ENCODE assay signal across 8 cellular contexts in the genomic region with DNA sequence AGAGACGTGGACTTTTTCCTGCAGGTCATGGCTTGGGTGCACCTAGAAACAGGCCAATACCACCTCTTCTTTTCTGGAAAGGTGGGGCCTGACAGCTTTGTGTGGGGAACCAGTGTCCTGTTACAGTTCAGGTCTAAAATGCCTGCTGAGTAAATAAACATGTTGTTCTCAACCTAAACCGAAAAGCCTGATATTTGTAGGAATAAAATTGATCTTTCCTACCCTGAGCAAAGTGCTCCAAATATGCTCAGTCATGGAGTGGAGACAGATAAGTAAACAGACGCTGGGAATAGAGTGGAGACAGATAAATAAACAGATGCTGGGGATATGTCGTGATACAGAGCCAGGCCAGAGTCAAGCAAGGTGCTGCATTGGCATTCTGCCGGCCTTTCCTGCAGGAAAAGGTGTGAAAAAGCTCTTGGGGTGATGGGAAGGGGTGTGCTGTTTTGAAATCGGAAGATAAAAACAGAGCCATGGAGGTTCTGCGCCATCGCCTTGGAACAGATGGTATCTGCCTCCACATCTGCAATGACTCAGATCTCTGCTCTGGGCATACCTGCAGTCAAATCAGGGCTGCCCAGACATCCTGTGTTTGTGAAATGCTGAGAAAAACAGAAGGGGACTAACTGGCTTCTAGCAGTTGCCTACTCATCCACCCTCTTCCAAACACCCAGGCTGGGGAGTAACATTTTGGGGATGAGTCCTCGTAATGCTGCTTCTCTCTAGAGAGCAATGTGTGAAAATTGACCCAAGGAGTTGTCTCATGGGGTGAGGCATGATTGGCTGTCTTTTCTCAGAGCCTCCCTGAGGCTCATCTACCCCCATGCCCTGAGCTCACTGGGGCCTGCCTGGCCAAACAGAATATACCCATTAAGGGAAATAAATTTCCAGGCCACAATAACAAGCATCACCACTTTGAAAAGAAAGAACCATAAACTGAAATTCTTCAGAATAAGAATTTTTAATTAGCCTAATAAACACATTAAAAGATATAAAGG. TPM values are rescaled to one million over a fixed set of nuclear protein-coding genes. Genes with fewer than 3 reads are reported as not detected.
DNase-seq lines count a peak whose midpoint lies in the region; ATAC-seq and TF ChIP-seq lines count a peak whose summit lies in the region.

No MANE protein-coding gene starts in this region.

- no peaks in the 10 kb centered on the region for H3K9me3 Mint-ChIP-seq in endothelial cell (ENCODE audit: unreplicated experiment)

- no peak for TF ChIP-seq CTCF in endothelial cell (IDR thresholded peaks at IDR 0.05; ENCODE audit: unreplicated experiment)

- H3K4me3 Mint-ChIP-seq in endothelial cell (ENCODE audit: unreplicated experiment) = peak overlapping the region; percentile 10

- in situ Hi-C loops in Caki2 (cut with HindIII; ENCODE audit: low pct_unique_long_range_greater_than_20kb, low sequenced_read_pairs) = no loop called here

- peak overlapping the region; percentile 96 for H3K27ac Mint-ChIP-seq in endothelial cell (ENCODE audit: unreplicated experiment)

- DNase-seq in Caki2 (ENCODE audit: low read depth) = peak; percentile 65
- DNase-seq in endothelial cell (ENCODE audit: low spot score) = peak; percentile 64
- no peak for DNase-seq in LoVo (ENCODE audit: low spot score)
- no peak for DNase-seq in NCI-H446 (lab: John Stamatoyannopoulos, UW)
- no peak for DNase-seq in dedifferentiated amniotic fluid mesenchymal stem cell (ENCODE audit: extremely low spot score)

- peaks cover 8% of the 10 kb centered on the region for H3K27me3 Mint-ChIP-seq in endothelial cell (ENCODE audit: unreplicated experiment)

- ATAC-seq in GM19351 (IDR thresholded peaks at IDR 0.05; ENCODE audit: unreplicated experiment) (peak; percentile 75), HG03469 (IDR thresholded peaks at IDR 0.05; ENCODE audit: unreplicated experiment) (peak; percentile 46), HG03457 (IDR thresholded peaks at IDR 0.05; ENCODE audit: unreplicated experiment) (no peak)

- no peaks in the 10 kb centered on the region for H3K36me3 Mint-ChIP-seq in endothelial cell (ENCODE audit: low read depth, unreplicated experiment)

- peaks cover 43% of the 10 kb centered on the region for H3K4me1 Mint-ChIP-seq in endothelial cell (ENCODE audit: unreplicated experiment)

RNA-seq across cellular contexts. Expression of a gene that starts 16.8 kb away (rescaled TPM):
- total RNA-seq in Caki2 (2014; rRNA removed; shearing (Covaris generic); ENCODE audit: low replicate concordance) = 1.2 TPM in 1 of 2 replicates, not detected in the other
- 4.8 TPM for total RNA-seq in endothelial cell (ENCODE audit: unreplicated experiment)

RNA-seq across cellular contexts. Expression of a gene that starts 17.7 kb away (rescaled TPM):
- total RNA-seq in Caki2 (2014; rRNA removed; shearing (Covaris generic); ENCODE audit: low replicate concordance) = 819 and 952 TPM in 2 replicates
- 2,050 TPM for total RNA-seq in endothelial cell (ENCODE audit: unreplicated experiment)

RNA-seq across cellular contexts. Expression of a gene that starts 45.3 kb away (rescaled TPM):
- total RNA-seq in Caki2 (2014; rRNA removed; shearing (Covaris generic); ENCODE audit: low replicate concordance) = 62.6 and 87.5 TPM in 2 replicates
- 11.4 TPM for total RNA-seq in endothelial cell (ENCODE audit: unreplicated experiment)

Comparison
In these comparisons a context has a peak if more than half of its experiments do, and no peak if none do; other contexts are left out.
1. DNase-seq: peak in Caki2 (single experiment) and endothelial cell (single experiment); none in LoVo (single experiment), NCI-H446 (0 of 2) and dedifferentiated amniotic fluid mesenchymal stem cell (single experiment).